11 cellular contexts compared by ENCODE assay signal in genomic region chr2:161427413-161428239, GRCh38. TPM values are rescaled to one million over a fixed set of nuclear protein-coding genes. Genes with fewer than 3 reads are reported as not detected.
DNase-seq lines count a peak whose midpoint lies in the region; ATAC-seq and TF ChIP-seq lines count a peak whose summit lies in the region.
"Had no signal": no experiment of that assay in that cellular context is flagged by ENCODE, and none has a peak within 500 bp of the region (broad histone marks: within the 10 kb centered on the region; RNA-seq: fewer than 3 reads in every experiment).

No MANE protein-coding gene starts in this region.

- TF ChIP-seq CTCF in left ventricle myocardium inferior (IDR thresholded peaks at IDR 0.05; ENCODE audit: borderline replicate concordance) (no peak), thoracic aorta (IDR thresholded peaks at IDR 0.05) (no peak)

- H3K4me1 ChIP-seq in left ventricle myocardium inferior (peaks cover 26% of the 10 kb centered on the region), thoracic aorta (ENCODE audit: control insufficient read depth in 1 of 2, low read depth in 2 of 2) (peaks cover 3 to 16% of the 10 kb centered on the region in 2 donors)
- H3K4me1 ChIP-seq: ascending aorta had no signal

- intact Hi-C loops in left ventricle myocardium inferior (cut with micrococcal nuclease) (no loop called here), Right ventricle myocardium superior (cut with DNase I) (no loop called here)

- H3K4me1 Mint-ChIP-seq in central memory CD8-positive, alpha-beta T cell: peaks cover 19% of the 10 kb centered on the region
- peaks cover 19 to 31% (median 21%) of the 10 kb centered on the region in 3 donors for H3K4me1 Mint-ChIP-seq in naive B cell

- no peaks in the 10 kb centered on the region for H3K9me3 Mint-ChIP-seq in central memory CD8-positive, alpha-beta T cell
- H3K9me3 Mint-ChIP-seq in naive B cell: peaks cover 3 to 31% (median 10%) of the 10 kb centered on the region in 7 donors

- no peak overlapping the region for H3K27ac Mint-ChIP-seq in central memory CD8-positive, alpha-beta T cell (ENCODE audit: low read depth)
- peak overlapping the region in 4 of 6 donors; percentile 46 to 75 (median 65) for H3K27ac Mint-ChIP-seq in naive B cell

- ATAC-seq in Right ventricle myocardium superior (ENCODE audit: poor library complexity): no peak
- ATAC-seq in central memory CD8-positive, alpha-beta T cell (replicated peaks; ENCODE audit: extremely low read depth, poor library complexity, severe bottlenecking): no peak
- peak in 1 of 2 donors; percentile 26 for ATAC-seq in naive B cell (ENCODE audit: low read depth in 2 of 2)
- no peak for ATAC-seq in thoracic aorta (ENCODE audit: insufficient number of reproducible peaks, low FRiP score, low read depth)
- no peak for ATAC-seq in GM18909 (IDR thresholded peaks at IDR 0.05; ENCODE audit: poor library complexity, unreplicated experiment)

- no peak for DNase-seq in left ventricle myocardium inferior
- no peak for DNase-seq in Right ventricle myocardium superior
- no peak for DNase-seq in central memory CD8-positive, alpha-beta T cell (ENCODE audit: low spot score in 2 of 2)
- DNase-seq in naive B cell: no peak
- DNase-seq in thoracic aorta (ENCODE audit: low spot score): no peak
- no peak for DNase-seq in cortex of kidney (lab: John Stamatoyannopoulos, UW)
- no peak for DNase-seq in kidney glomerular epithelial cell (lab: John Stamatoyannopoulos, UW)
- DNase-seq: NCI-H510A had no signal

- H3K9me3 ChIP-seq in left ventricle myocardium inferior (replicated peaks) (no peaks in the 10 kb centered on the region), thoracic aorta (no peaks in the 10 kb centered on the region)
- H3K9me3 ChIP-seq: ascending aorta had no signal

- H3K27ac ChIP-seq in left ventricle myocardium inferior (replicated peaks) (no peak overlapping the region), thoracic aorta (no peak overlapping the region)
- H3K27ac ChIP-seq: ascending aorta; BLaER1 treated with 17β-estradiol and CSF1 and Interleukin-3, amounts not matched to agents 10 nM and 100 nM had no signal

- peaks cover 9% of the 10 kb centered on the region for H3K36me3 Mint-ChIP-seq in central memory CD8-positive, alpha-beta T cell (ENCODE audit: insufficient read depth)
- peaks cover 4 to 12% of the 10 kb centered on the region in 2 donors for H3K36me3 Mint-ChIP-seq in naive B cell

- H3K36me3 ChIP-seq in left ventricle myocardium inferior: no peaks in the 10 kb centered on the region
- no peaks in the 10 kb centered on the region for H3K36me3 ChIP-seq in thoracic aorta
- H3K36me3 ChIP-seq: ascending aorta had no signal

- H3K27me3 Mint-ChIP-seq in central memory CD8-positive, alpha-beta T cell: peaks cover 87% of the 10 kb centered on the region
- H3K27me3 Mint-ChIP-seq in naive B cell: peaks cover 68 to 80% (median 74%) of the 10 kb centered on the region in 3 donors

- peaks cover 100% of the 10 kb centered on the region for H3K27me3 ChIP-seq in left ventricle myocardium inferior (ENCODE audit: low read depth)
- peaks cover 38% of the 10 kb centered on the region for H3K27me3 ChIP-seq in thoracic aorta (replicated peaks; ENCODE audit: insufficient read depth)

- peak overlapping the region; percentile 37 for H3K4me3 Mint-ChIP-seq in central memory CD8-positive, alpha-beta T cell
- peak overlapping the region; percentile 56 to 91 (median 80) for H3K4me3 Mint-ChIP-seq in naive B cell

- H3K4me3 ChIP-seq in left ventricle myocardium inferior (peak overlapping the region; percentile 42), thoracic aorta (peak overlapping the region; percentile 51)

RNA-seq across cellular contexts. Expression of gene TBR1, which starts 11.5 kb away (rescaled TPM):
- total RNA-seq in left ventricle myocardium inferior (not detected), Right ventricle myocardium superior (not detected), thoracic aorta (not detected)
- not detected for polyA plus RNA-seq in naive B cell (ENCODE audit: low read depth in 6 of 6)
- total RNA-seq: ascending aorta had no signal
